In genomic region chr1:183689770-183690204, GRCh38 we compare ENCODE assay signal across 12 cellular contexts. TPM values are rescaled to one million over a fixed set of nuclear protein-coding genes. Genes with fewer than 3 reads are reported as not detected.
DNase-seq lines count a peak whose midpoint lies in the region; ATAC-seq and TF ChIP-seq lines count a peak whose summit lies in the region.
"Had no signal": no experiment of that assay in that cellular context is flagged by ENCODE, and none has a peak within 500 bp of the region (broad histone marks: within the 10 kb centered on the region; RNA-seq: fewer than 3 reads in every experiment).

No MANE protein-coding gene starts in this region.

- no peak overlapping the region for H4K12ac ChIP-seq in trophoblast cell (ENCODE audit: low read depth, low read length)

- POLR2A ChIA-PET in CD4-positive, alpha-beta T cell (lab: Charles Lee), result interaction anchor here (1.0 kb wide), 1 partner anchor 54 kb away, joined by 3 read pairs; the partner anchor contains the start of gene ARPC5

- no peak overlapping the region for H3K18ac ChIP-seq in trophoblast cell (ENCODE audit: low read length)

- peak overlapping the region; percentile 47 for H3K4me2 ChIP-seq in OCI-LY3 (ENCODE audit: low read length)
- H3K4me2 ChIP-seq in trophoblast cell (ENCODE audit: low read length), result no peak overlapping the region

- no peak overlapping the region for H4K91ac ChIP-seq in trophoblast cell (ENCODE audit: low read depth, low read length)

- no peak overlapping the region for H2AK5ac ChIP-seq in trophoblast cell (ENCODE audit: low read length)

- no peak overlapping the region for H2BK12ac ChIP-seq in trophoblast cell (ENCODE audit: low read length)

- no peak for DNase-seq in CD4-positive, alpha-beta T cell
- DNase-seq in HK-2 (ENCODE audit: unreplicated experiment) (no peak), head of caudate nucleus (no peak), trophoblast cell (no peak)
- DNase-seq: activated CD4-positive, alpha-beta T cell treated with anti-CD3 and anti-CD28 coated beads, Interleukin-2, amount 50 U/mL, for 1 hour; H9; retina had no signal

- no peaks in the 10 kb centered on the region for H4K20me1 ChIP-seq in OCI-LY3 (ENCODE audit: insufficient read depth, low read length)

- no peak overlapping the region for H2BK5ac ChIP-seq in trophoblast cell (ENCODE audit: low read depth, low read length, poor library complexity)

- no peak overlapping the region for H3K27ac ChIP-seq in OCI-LY3 (ENCODE audit: low read length)
- no peak overlapping the region for H3K27ac ChIP-seq in CD4-positive, alpha-beta T cell (ENCODE audit: low read depth, low read length)
- H3K27ac ChIP-seq in trophoblast cell (ENCODE audit: low read depth, low read length), result no peak overlapping the region

- no peak for TF ChIP-seq CTCF in OCI-LY3 (IDR thresholded peaks at IDR 0.05; ENCODE audit: low read depth, low read length)
- no peak for TF ChIP-seq CTCF in CD4-positive, alpha-beta T cell (IDR thresholded peaks at IDR 0.05)

- H3K9me3 ChIP-seq in OCI-LY3 (ENCODE audit: insufficient read depth, low read length), result no peaks in the 10 kb centered on the region
- H3K9me3 ChIP-seq in CD4-positive, alpha-beta T cell (ENCODE audit: control insufficient read depth, low read length), result no peaks in the 10 kb centered on the region
- H3K9me3 ChIP-seq in trophoblast cell (ENCODE audit: insufficient read depth, low read depth, low read length), result no peaks in the 10 kb centered on the region

- no peaks in the 10 kb centered on the region for H3K79me1 ChIP-seq in trophoblast cell (ENCODE audit: low read length)

- no peaks in the 10 kb centered on the region for H3K27me3 Mint-ChIP-seq in CD4-positive, alpha-beta T cell

- ATAC-seq in GM18498 (IDR thresholded peaks at IDR 0.05; ENCODE audit: unreplicated experiment), result peak; percentile 75
- ATAC-seq in GM19035 (IDR thresholded peaks at IDR 0.05; ENCODE audit: unreplicated experiment), result peak; percentile 60
- peak; percentile 84 for ATAC-seq in HG02870 (IDR thresholded peaks at IDR 0.05; ENCODE audit: unreplicated experiment)
- no peak for ATAC-seq in CD4-positive, alpha-beta T cell (ENCODE audit: poor library complexity)

- no peaks in the 10 kb centered on the region for H3K4me1 Mint-ChIP-seq in CD4-positive, alpha-beta T cell (ENCODE audit: low read depth)

- H3K27ac Mint-ChIP-seq in CD4-positive, alpha-beta T cell, result no peak overlapping the region
- H3K27ac Mint-ChIP-seq: H9 had no signal

- H3K27me3 ChIP-seq in OCI-LY3 (ENCODE audit: low read depth, low read length) (no peaks in the 10 kb centered on the region), trophoblast cell (ENCODE audit: insufficient read depth, low read length) (no peaks in the 10 kb centered on the region)
- no peaks in the 10 kb centered on the region for H3K27me3 ChIP-seq in CD4-positive, alpha-beta T cell (ENCODE audit: control insufficient read depth, insufficient read depth, low read length)

- no peak overlapping the region for H3K4me3 ChIP-seq in OCI-LY3 (ENCODE audit: low read length)
- no peak overlapping the region for H3K4me3 ChIP-seq in trophoblast cell (ENCODE audit: low read depth, low read length)

- H3K36me3 ChIP-seq in OCI-LY3 (replicated peaks; ENCODE audit: low read depth, low read length) (no peaks in the 10 kb centered on the region), trophoblast cell (ENCODE audit: control insufficient read depth in 1 of 2, insufficient read depth in 2 of 2, low read length in 2 of 2) (no peaks in the 10 kb centered on the region)

- H3K9ac ChIP-seq in OCI-LY3 (ENCODE audit: low read length), result no peak overlapping the region
- no peak overlapping the region for H3K9ac ChIP-seq in trophoblast cell (ENCODE audit: low read length)

- no peaks in the 10 kb centered on the region for H3K36me3 Mint-ChIP-seq in CD4-positive, alpha-beta T cell (ENCODE audit: low read depth)

- H3K9me3 Mint-ChIP-seq in CD4-positive, alpha-beta T cell, result no peaks in the 10 kb centered on the region
- H3K9me3 Mint-ChIP-seq: H9 had no signal

- H3K4me1 ChIP-seq in OCI-LY3 (ENCODE audit: low read length) (peaks cover 32% of the 10 kb centered on the region), trophoblast cell (ENCODE audit: control insufficient read depth in 1 of 2, insufficient read depth in 2 of 2, low read length in 2 of 2) (no peaks in the 10 kb centered on the region)

- H3K14ac ChIP-seq in trophoblast cell (ENCODE audit: low read length), result no peak overlapping the region

- H3K4ac ChIP-seq in trophoblast cell (ENCODE audit: low read depth, low read length), result no peak overlapping the region

- intact Hi-C loops in CD4-positive, alpha-beta T cell (cut with DNase I, micrococcal nuclease), result loop anchor here (5.0 to 10.0 kb wide), 2 partner anchors 37 to 225 kb away; partner anchors contain the start of gene APOBEC4 (in 1 of the 2)
- intact Hi-C loops in head of caudate nucleus (cut with DNase I), result no loop called here

- no peak overlapping the region for H3K4me3 Mint-ChIP-seq in CD4-positive, alpha-beta T cell
- H3K4me3 Mint-ChIP-seq: H9 had no signal

- H4K8ac ChIP-seq in trophoblast cell (ENCODE audit: low read depth, low read length), result no peak overlapping the region

- no peak overlapping the region for H3K23ac ChIP-seq in trophoblast cell (ENCODE audit: low read length)

- H3K79me2 ChIP-seq in OCI-LY3 (ENCODE audit: low read length) (no peaks in the 10 kb centered on the region), trophoblast cell (ENCODE audit: control insufficient read depth, insufficient read depth, low read length, poor library complexity) (no peaks in the 10 kb centered on the region)

- CTCF ChIA-PET in CD4-positive, alpha-beta T cell (lab: Charles Lee), result no interaction called here

- no peak overlapping the region for H2BK120ac ChIP-seq in trophoblast cell (ENCODE audit: insufficient read depth, low read length, poor library complexity)

- H2AFZ ChIP-seq in OCI-LY3 (ENCODE audit: low read depth, low read length) (no peak overlapping the region), trophoblast cell (ENCODE audit: insufficient read depth, low read length, poor library complexity) (no peak overlapping the region)

RNA-seq across cellular contexts. Expression of gene APOBEC4, which starts 36.7 kb away (rescaled TPM):
- total RNA-seq in CD4-positive, alpha-beta T cell, result not detected
- polyA plus RNA-seq in trophoblast cell (2013), result not detected in 2 replicates
- total RNA-seq: fibroblast of lung, H9 had no signal
- polyA plus RNA-seq: fibroblast of lung had no signal

RNA-seq across cellular contexts. Expression of gene ARPC5, which starts 54.2 kb away (rescaled TPM):
- 10 to 100 TPM; 21.4 to 23.0 TPM for total RNA-seq in CD4-positive, alpha-beta T cell
- polyA plus RNA-seq in trophoblast cell (2013), result 127 and 133 TPM in 2 replicates
